ENCODE assay signal across 11 cellular contexts in genomic region chr14:74400328-74400727, GRCh38. TPM values are rescaled to one million over a fixed set of nuclear protein-coding genes. Genes with fewer than 3 reads are reported as not detected.
DNase-seq lines count a peak whose midpoint lies in the region; ATAC-seq and TF ChIP-seq lines count a peak whose summit lies in the region.
"Had no signal": no experiment of that assay in that cellular context is flagged by ENCODE, and none has a peak within 500 bp of the region (broad histone marks: within the 10 kb centered on the region; RNA-seq: fewer than 3 reads in every experiment).

No MANE protein-coding gene starts in this region.

- no peaks in the 10 kb centered on the region for H3K36me3 ChIP-seq in H7 (replicated peaks; ENCODE audit: control insufficient read depth, insufficient read depth, low read length)
- no peaks in the 10 kb centered on the region for H3K36me3 ChIP-seq in gastroesophageal sphincter
- H3K36me3 ChIP-seq in stomach: no peaks in the 10 kb centered on the region
- H3K36me3 ChIP-seq: transverse colon had no signal

- H3K27ac Mint-ChIP-seq in WTC11: peak overlapping the region; percentile 58

- ATAC-seq in WTC11 (peak; percentile 65), gastroesophageal sphincter (no peak)

- H3K4me3 Mint-ChIP-seq in WTC11: no peak overlapping the region

- no peaks in the 10 kb centered on the region for H3K27me3 Mint-ChIP-seq in WTC11 (ENCODE audit: low read depth)

- H3K9me3 ChIP-seq in gastroesophageal sphincter (no peaks in the 10 kb centered on the region), stomach (no peaks in the 10 kb centered on the region)
- H3K9me3 ChIP-seq: transverse colon had no signal

- DNase-seq in AG20443 (ENCODE audit: low spot score) (peak; percentile 55), H7 (peak; percentile 78), WTC11 (ENCODE audit: low spot score) (peak; percentile 56), left kidney (ENCODE audit: low read depth, low spot score) (peak; percentile 16), NCI-H1092 treated with DMSO at 0.1 percent for 48 hours (lab: John Stamatoyannopoulos, UW) (no peak), stomach (no peak), coronary artery (ENCODE audit: low spot score) (no peak)
- DNase-seq: midbrain, NCI-H187, transverse colon had no signal

- H3K36me3 Mint-ChIP-seq in WTC11: no peaks in the 10 kb centered on the region

- POLR2A ChIA-PET in WTC11 (lab: Charles Lee): interaction anchor here (0.7 kb wide), 1 partner anchor 74 kb away, joined by 3 read pairs; no protein-coding TSS in a partner anchor

- CTCF ChIA-PET in WTC11 (lab: Charles Lee): interaction anchor here (0.6 to 3.1 kb wide), 22 partner anchors 9 to 136 kb away, joined by 3 to 17 read pairs (median 6); partner anchors contain the start of genes SYNDIG1L and VRTN

- TF ChIP-seq CTCF in WTC11 (IDR thresholded peaks at IDR 0.05): no peak
- TF ChIP-seq CTCF in gastroesophageal sphincter (IDR thresholded peaks at IDR 0.05): no peak
- TF ChIP-seq CTCF in stomach (IDR thresholded peaks at IDR 0.05): no peak
- no peak for TF ChIP-seq CTCF in coronary artery (IDR thresholded peaks at IDR 0.05)

- 41 to 52% methylated on average over 3 to 6 of the region's 6 CpGs for WGBS in gastroesophageal sphincter (ENCODE audit: low coverage in 1 of 2), 2 donors
- WGBS in stomach, 5 donors: 28 to 35% (median 33%) methylated on average over 6 of the region's 6 CpGs

- H3K27me3 ChIP-seq in H7 (ENCODE audit: control insufficient read depth, insufficient read depth, low read length) (no peaks in the 10 kb centered on the region), gastroesophageal sphincter (peaks cover 69% of the 10 kb centered on the region), stomach (peaks cover 0 to 72% (median 11%) of the 10 kb centered on the region in 3 donors)

- intact Hi-C loops in stomach (cut with DNase I; ENCODE audit: low total_unique reads): no loop called here

- peaks cover 55% of the 10 kb centered on the region for H3K4me1 Mint-ChIP-seq in WTC11

- H3K27ac ChIP-seq in gastroesophageal sphincter: no peak overlapping the region
- H3K27ac ChIP-seq in stomach: no peak overlapping the region
- H3K27ac ChIP-seq in coronary artery: no peak overlapping the region
- H3K27ac ChIP-seq: transverse colon had no signal

- H3K4me3 ChIP-seq in H7 (ENCODE audit: insufficient read depth, low read depth, low read length): no peak overlapping the region
- H3K4me3 ChIP-seq in gastroesophageal sphincter: no peak overlapping the region
- H3K4me3 ChIP-seq in stomach: no peak overlapping the region
- H3K4me3 ChIP-seq in coronary artery: no peak overlapping the region
- H3K4me3 ChIP-seq: transverse colon had no signal

- peaks cover 0 to 23% (median 9%) of the 10 kb centered on the region in 3 donors for H3K4me1 ChIP-seq in gastroesophageal sphincter
- H3K4me1 ChIP-seq in stomach: peaks cover 11 to 20% (median 14%) of the 10 kb centered on the region in 4 donors

- no peak for TF ChIP-seq EP300 in gastroesophageal sphincter (IDR thresholded peaks at IDR 0.05)
- no peak for TF ChIP-seq EP300 in stomach (IDR thresholded peaks at IDR 0.05)

- H3K9me3 Mint-ChIP-seq in WTC11: no peaks in the 10 kb centered on the region

- no peak for TF ChIP-seq POLR2A in gastroesophageal sphincter (IDR thresholded peaks at IDR 0.05)
- TF ChIP-seq POLR2A in stomach (IDR thresholded peaks at IDR 0.05): no peak

TF ChIP-seq in WTC11, 78 proteins besides CTCF, POLR2A, EP300 and RAD21:
- TF ChIP-seq ZNF138 (CRISPR knock-in tag; conservative IDR thresholded peaks at IDR 0.05): no peak
- no peak for TF ChIP-seq ERG (CRISPR knock-in tag; IDR thresholded peaks at IDR 0.05)
- no peak for TF ChIP-seq FOXJ3 (CRISPR knock-in tag; IDR thresholded peaks at IDR 0.05; ENCODE audit: borderline replicate concordance)
- no peak for TF ChIP-seq ETV6 (CRISPR knock-in tag; IDR thresholded peaks at IDR 0.05)
- TF ChIP-seq NFYB (CRISPR knock-in tag; conservative IDR thresholded peaks at IDR 0.05; ENCODE audit: low read depth): no peak
- no peak for TF ChIP-seq MLX (CRISPR knock-in tag; IDR thresholded peaks at IDR 0.05)
- no peak for TF ChIP-seq ATF1 (CRISPR knock-in tag; IDR thresholded peaks at IDR 0.05)
- TF ChIP-seq TCF7 (CRISPR knock-in tag; IDR thresholded peaks at IDR 0.05; ENCODE audit: low read depth): no peak
- no peak for TF ChIP-seq ZNF317 (CRISPR knock-in tag; IDR thresholded peaks at IDR 0.05; ENCODE audit: borderline replicate concordance, low read depth)
- no peak for TF ChIP-seq MXD4 (CRISPR knock-in tag; IDR thresholded peaks at IDR 0.05; ENCODE audit: borderline replicate concordance)
- TF ChIP-seq SP1 (CRISPR knock-in tag; conservative IDR thresholded peaks at IDR 0.05): no peak
- TF ChIP-seq SOX15 (CRISPR knock-in tag; IDR thresholded peaks at IDR 0.05): no peak
- TF ChIP-seq SMAD3 (CRISPR knock-in tag; IDR thresholded peaks at IDR 0.05; ENCODE audit: borderline replicate concordance): no peak
- TF ChIP-seq ZNF396 (CRISPR knock-in tag; IDR thresholded peaks at IDR 0.05; ENCODE audit: borderline replicate concordance): no peak
- TF ChIP-seq HMGXB4 (CRISPR knock-in tag; IDR thresholded peaks at IDR 0.05): no peak
- no peak for TF ChIP-seq NR2C2 (CRISPR knock-in tag; IDR thresholded peaks at IDR 0.05)

RNA-seq across cellular contexts. Expression of gene SYNDIG1L, which starts 25.7 kb away (rescaled TPM):
- 0.48 and 0.76 TPM in 2 replicates for total RNA-seq in H7 (2014; rRNA removed; shearing (Covaris generic))
- total RNA-seq in WTC11 (2021) (1.4 to 1.9 TPM (median 1.5 TPM) in 3 replicates), gastroesophageal sphincter (under 1 TPM in 3 of 4 donors, not detected in 1; 0.20 to 0.47 (median 0.27) TPM), stomach (not detected)
- polyA plus RNA-seq in stomach: not detected

RNA-seq across cellular contexts. Expression of gene VRTN, which starts 52.1 kb away (rescaled TPM):
- 139 and 140 TPM in 2 replicates for total RNA-seq in H7 (2014; rRNA removed; shearing (Covaris generic))
- total RNA-seq in WTC11 (2021) (106 to 130 TPM (median 128 TPM) in 3 replicates), gastroesophageal sphincter (not detected), stomach (not detected)
- not detected for polyA plus RNA-seq in stomach
- total RNA-seq: transverse colon had no signal

Comparison
In these comparisons a context has a peak if more than half of its experiments do, and no peak if none do; other contexts are left out.
1. DNase-seq: peak in AG20443 (single experiment), H7 (single experiment), WTC11 (single experiment) and left kidney (single experiment); none in NCI-H1092 treated with DMSO at 0.1 percent for 48 hours (single experiment), stomach (single experiment) and coronary artery (single experiment).
2. RNA of gene VRTN, which starts 52.1 kb away (total RNA-seq): 139 to 140 TPM in H7 and 106 to 130 TPM in WTC11; not detected in gastroesophageal sphincter and not detected in stomach; every median in the first group is over 100 times any median in the second.